Comparison of ENCODE assay signal across 30 cellular contexts in genomic region chr9:35958104-35958825, GRCh38. TPM values are rescaled to one million over a fixed set of nuclear protein-coding genes. Genes with fewer than 3 reads are reported as not detected.
"Had no signal": no experiment of that assay in that cellular context is flagged by ENCODE, and none has a peak within 500 bp of the region (broad histone marks: within the 10 kb centered on the region; RNA-seq: fewer than 3 reads in every experiment).

Gene OR2S2 (minus strand): TSS chr9:35958154. CDS start chr9:35958098, 56 bp downstream.

- H3K9me3 ChIP-seq: colonic mucosa, heart right ventricle, neutrophil, right atrium auricular region, sigmoid colon, testis, tibial nerve, upper lobe of right lung, vagina had no signal

- H3K4me3 ChIP-seq: colonic mucosa, heart right ventricle, lung, right atrium auricular region, sigmoid colon, skin epidermis, testis, tibial nerve, upper lobe of right lung, vagina had no signal

- H3K4me1 ChIP-seq: colonic mucosa, right atrium auricular region, testis, tibial nerve, upper lobe of right lung, vagina had no signal

- DNase-seq: colonic mucosa; dermis blood vessel endothelial cell; erythroblast; foreskin melanocyte; heart right ventricle; hypothalamus; left cardiac atrium; left ventricle myocardium superior; naive thymus-derived CD4-positive, alpha-beta T cell; posterior cingulate gyrus; sigmoid colon; stimulated activated CD4-positive, alpha-beta T cell treated with anti-CD3 and anti-CD28 coated beads, Interleukin-2, amount 100 ng/mL, for 24 hours; stimulated activated CD4-positive, alpha-beta T cell treated with anti-CD3 and anti-CD28 coated beads, Interleukin-4, amount 100 ng/mL, for 4 hours; stimulated activated naive B cell treated with anti-CD40 and anti-IgM and Interleukin-4, amounts not matched to agents 10 μg/mL and 1 μg/mL and 100 μg/mL, for 72 hours; stimulated activated naive CD8-positive, alpha-beta T cell treated with anti-CD3 and anti-CD28 coated beads, Interleukin-15, amount 100 ng/mL, for 72 hours; testis; upper lobe of right lung had no signal

- H3K9me3 Mint-ChIP-seq: naive thymus-derived CD4-positive, alpha-beta T cell; stimulated activated naive B cell treated with anti-CD40 and anti-IgM and Interleukin-4, amounts not matched to agents 10 μg/mL and 1 μg/mL and 100 μg/mL, for 72 hours; stimulated activated naive CD8-positive, alpha-beta T cell treated with anti-CD3 and anti-CD28 coated beads, Interleukin-15, amount 100 ng/mL, for 72 hours had no signal

- H3K27ac Mint-ChIP-seq: naive thymus-derived CD4-positive, alpha-beta T cell; stimulated activated naive B cell treated with anti-CD40 and anti-IgM and Interleukin-4, amounts not matched to agents 10 μg/mL and 1 μg/mL and 100 μg/mL, for 72 hours had no signal

- H3K27ac ChIP-seq: colonic mucosa, heart right ventricle, neutrophil, right atrium auricular region, sigmoid colon, skin epidermis, testis, tibial nerve, upper lobe of right lung, vagina had no signal

- H3K36me3 Mint-ChIP-seq: naive thymus-derived CD4-positive, alpha-beta T cell; stimulated activated naive B cell treated with anti-CD40 and anti-IgM and Interleukin-4, amounts not matched to agents 10 μg/mL and 1 μg/mL and 100 μg/mL, for 72 hours had no signal

- H3K27me3 ChIP-seq: colonic mucosa, right atrium auricular region, sigmoid colon, testis, upper lobe of right lung, vagina had no signal

- H3K4me3 Mint-ChIP-seq: naive thymus-derived CD4-positive, alpha-beta T cell; stimulated activated naive B cell treated with anti-CD40 and anti-IgM and Interleukin-4, amounts not matched to agents 10 μg/mL and 1 μg/mL and 100 μg/mL, for 72 hours; stimulated activated naive CD8-positive, alpha-beta T cell treated with anti-CD3 and anti-CD28 coated beads, Interleukin-15, amount 100 ng/mL, for 72 hours had no signal

- H3K36me3 ChIP-seq: colonic mucosa, heart right ventricle, neutrophil, right atrium auricular region, sigmoid colon, tibial nerve, upper lobe of right lung, vagina had no signal

- FAIRE-seq: islet of Langerhans had no signal

- ATAC-seq: heart right ventricle; left cardiac atrium; left ventricle myocardium superior; naive thymus-derived CD4-positive, alpha-beta T cell; stimulated activated naive B cell treated with anti-CD40 and anti-IgM and Interleukin-4, amounts not matched to agents 10 μg/mL and 1 μg/mL and 100 μg/mL, for 72 hours; stimulated activated naive CD8-positive, alpha-beta T cell treated with anti-CD3 and anti-CD28 coated beads, Interleukin-15, amount 100 ng/mL, for 72 hours; upper lobe of right lung had no signal

RNA-seq across cellular contexts. Expression of gene OR2S2, which starts in this region (rescaled TPM):
- total RNA-seq: colonic mucosa; dermis blood vessel endothelial cell; heart right ventricle; left cardiac atrium; left ventricle myocardium superior; lung; mesenteric fat pad; mononuclear cell; naive thymus-derived CD4-positive, alpha-beta T cell; osteocyte; pulmonary artery endothelial cell; right atrium auricular region; sigmoid colon; subcutaneous adipose tissue; testis; tibial nerve; upper lobe of right lung; vagina had no signal
- polyA plus RNA-seq: heart right ventricle; lung; naive thymus-derived CD4-positive, alpha-beta T cell; neural cell; sigmoid colon had no signal
